8 cellular contexts compared by ENCODE assay signal in the genomic region with DNA sequence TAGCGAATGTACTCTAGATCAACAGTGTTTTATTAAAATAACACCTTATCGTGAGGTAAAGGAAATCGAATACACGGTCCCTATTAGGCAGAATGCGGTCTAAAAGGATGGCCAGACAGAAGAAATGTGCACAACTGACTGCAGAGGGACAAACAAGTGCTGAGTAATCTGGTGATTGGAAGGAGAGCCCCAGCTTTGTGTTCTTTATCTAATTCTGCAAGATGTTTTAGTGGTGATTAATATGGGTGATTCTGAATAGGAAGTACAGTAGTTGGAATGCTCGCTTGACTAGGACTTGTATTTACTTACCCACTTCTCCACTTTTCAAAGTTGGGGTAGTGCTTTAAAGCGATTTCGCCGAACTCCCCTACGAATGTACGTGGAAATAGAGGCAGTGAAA. TPM values are rescaled to one million over a fixed set of nuclear protein-coding genes. Genes with fewer than 3 reads are reported as not detected.
DNase-seq lines count a peak whose midpoint lies in the region; ATAC-seq, FAIRE-seq and TF ChIP-seq lines count a peak whose summit lies in the region.

No MANE protein-coding gene starts in this region.

- peak overlapping the region; percentile 78 for H3K9ac ChIP-seq in DND-41 (ENCODE audit: low read depth, low read length)
- H3K9ac ChIP-seq in kidney (ENCODE audit: low read length in 2 of 2), result peak overlapping the region; percentile 23 to 89

- H3K27me3 ChIP-seq in DND-41 (ENCODE audit: insufficient read depth, low read length, poor library complexity), result no peaks in the 10 kb centered on the region
- no peaks in the 10 kb centered on the region for H3K27me3 ChIP-seq in thoracic aorta (replicated peaks; ENCODE audit: insufficient read depth)

- peak overlapping the region; percentile 74 for H2AFZ ChIP-seq in DND-41 (ENCODE audit: low read depth, low read length)

- H3K79me2 ChIP-seq in DND-41 (ENCODE audit: insufficient read depth, low read length), result peaks cover 41% of the 10 kb centered on the region

- H4K20me1 ChIP-seq in DND-41 (ENCODE audit: insufficient read depth, low read length), result no peaks in the 10 kb centered on the region; the same call in 1 of the 2 replicates

- DNase-seq in DND-41, result no peak
- DNase-seq in amniotic stem cell (lab: John Stamatoyannopoulos, UW), result peak; percentile 6
- DNase-seq in kidney, result no peak
- DNase-seq in thoracic aorta (ENCODE audit: low spot score), result no peak
- no peak for DNase-seq in activated CD8-positive, alpha-beta memory T cell treated with anti-CD3 and anti-CD28 coated beads for 24 hours
- DNase-seq in NCI-H1436 treated with DMSO at 0.1 percent for 48 hours (lab: John Stamatoyannopoulos, UW), result no peak

- ATAC-seq in DND-41 (ENCODE audit: insufficient read depth, low read depth) (no peak), thoracic aorta (ENCODE audit: insufficient number of reproducible peaks, low FRiP score, low read depth) (no peak), GM18870 (IDR thresholded peaks at IDR 0.05; ENCODE audit: unreplicated experiment) (no peak)

- H3K27ac ChIP-seq in DND-41 (ENCODE audit: low read length) (peak overlapping the region; percentile 78), KOPT-K1 (ENCODE audit: low read depth, low read length, poor library complexity, severe bottlenecking) (peak overlapping the region; percentile 79), kidney (ENCODE audit: low read depth in 2 of 2, low read length in 2 of 2) (no peak overlapping the region), thoracic aorta (peak overlapping the region; percentile 91 to 93)

- no peak for TF ChIP-seq CTCF in DND-41 (IDR thresholded peaks at IDR 0.05; ENCODE audit: borderline replicate concordance, extremely low read depth, low read length, poor library complexity, severe bottlenecking)
- no peak for TF ChIP-seq CTCF in kidney (IDR thresholded peaks at IDR 0.05; ENCODE audit: borderline replicate concordance, extremely low read depth, insufficient read depth)
- no peak for TF ChIP-seq CTCF in thoracic aorta (IDR thresholded peaks at IDR 0.05)

- intact Hi-C loops in kidney (cut with DNase I), result no loop called here

- peak overlapping the region; percentile 77 for H3K4me2 ChIP-seq in DND-41 (ENCODE audit: insufficient read depth, low read length)

- H3K9me3 ChIP-seq in DND-41 (ENCODE audit: insufficient read depth, low read length, severe bottlenecking), result no peaks in the 10 kb centered on the region
- no peaks in the 10 kb centered on the region for H3K9me3 ChIP-seq in KOPT-K1 (ENCODE audit: insufficient read depth, low read length, poor library complexity, severe bottlenecking)
- H3K9me3 ChIP-seq in kidney (ENCODE audit: control insufficient read depth in 1 of 2, low read length in 2 of 2), result no peaks in the 10 kb centered on the region
- H3K9me3 ChIP-seq in thoracic aorta, result no peaks in the 10 kb centered on the region

- H3K4me3 ChIP-seq in DND-41 (ENCODE audit: low read depth in 1 of 2, low read length in 2 of 2), result peak overlapping the region; percentile 70 to 81
- peak overlapping the region; percentile 81 to 86 for H3K4me3 ChIP-seq in kidney (ENCODE audit: low read length in 2 of 2)
- peak overlapping the region; percentile 92 for H3K4me3 ChIP-seq in thoracic aorta

- H3K4me1 ChIP-seq in DND-41 (ENCODE audit: insufficient read depth, low read length), result peaks cover 25% of the 10 kb centered on the region
- H3K4me1 ChIP-seq in kidney (ENCODE audit: control insufficient read depth in 1 of 2, insufficient read depth in 1 of 2, low read depth in 1 of 2, low read length in 2 of 2), result peaks cover 0 to 2% of the 10 kb centered on the region in 2 donors
- peaks cover 3 to 36% of the 10 kb centered on the region in 2 donors for H3K4me1 ChIP-seq in thoracic aorta (ENCODE audit: control insufficient read depth in 1 of 2, low read depth in 2 of 2)

- FAIRE-seq in kidney (lab: Jason Lieb, UNC), result no peak

- H3K36me3 ChIP-seq in DND-41 (ENCODE audit: insufficient read depth, low read length), result no peaks in the 10 kb centered on the region
- H3K36me3 ChIP-seq in KOPT-K1 (ENCODE audit: insufficient read depth, low read length), result no peaks in the 10 kb centered on the region
- no peaks in the 10 kb centered on the region for H3K36me3 ChIP-seq in kidney (ENCODE audit: control insufficient read depth in 1 of 2, insufficient read depth in 2 of 2, low read length in 2 of 2)
- H3K36me3 ChIP-seq in thoracic aorta, result no peaks in the 10 kb centered on the region

RNA-seq across cellular contexts. Expression of a gene that starts 1.2 kb away (rescaled TPM):
- total RNA-seq in kidney (15.5 TPM), thoracic aorta (10 to 100 TPM; 15.2 to 19.0 TPM)
- 3.6 TPM for polyA plus RNA-seq in kidney (ENCODE audit: insufficient read depth, low read depth, low replicate concordance)

Comparison
In these comparisons a context has a peak if more than half of its experiments do, and no peak if none do; other contexts are left out.
1. H3K27ac ChIP-seq: peak in DND-41 (single experiment), KOPT-K1 (single experiment) and thoracic aorta (2 of 2); none in kidney (0 of 2).
2. Peak in every context shown above with its lines, with median percentiles within 50 percentile points of each other: H3K4me3 ChIP-seq.